Comparison of ENCODE assay signal across 26 cellular contexts in genomic region chr1:228683428-228683827, GRCh38.
"Had no signal": no experiment of that assay in that cellular context is flagged by ENCODE, and none has a peak within 500 bp of the region (broad histone marks: within the 10 kb centered on the region; RNA-seq: fewer than 3 reads in every experiment).

No MANE protein-coding gene starts in this region.

- H3K9me3 ChIP-seq: stomach, suprapubic skin, testis, thoracic aorta, thyroid gland, tibial artery, tibial nerve, transverse colon, upper lobe of left lung, upper lobe of right lung, uterus, vagina had no signal

- H3K36me3 ChIP-seq: stomach, suprapubic skin, thoracic aorta, thyroid gland, tibial artery, tibial nerve, transverse colon, upper lobe of left lung, upper lobe of right lung, uterus, vagina had no signal

- H3K4me1 ChIP-seq: stomach, suprapubic skin, tibial nerve, transverse colon, upper lobe of left lung, upper lobe of right lung, uterus had no signal

- H3K27me3 ChIP-seq: testis, thyroid gland, tibial artery, tibial nerve, upper lobe of left lung, upper lobe of right lung, uterus, vagina had no signal

- FAIRE-seq: urothelium cell line had no signal

- H3K27ac ChIP-seq: stomach, suprapubic skin, testis, thyroid gland, tibial artery, tibial nerve, transverse colon, upper lobe of left lung, upper lobe of right lung, vagina had no signal

- DNase-seq: stimulated activated CD4-positive, alpha-beta T cell treated with anti-CD3 and anti-CD28 coated beads, Interleukin-2, amount 100 ng/mL, for 48 hours; stimulated activated CD4-positive, alpha-beta T cell treated with anti-CD3 and anti-CD28 coated beads, Interleukin-4, amount 100 ng/mL, for 1 hour; stimulated activated CD4-positive, alpha-beta T cell treated with anti-CD3 and anti-CD28 coated beads, Interleukin-4, amount 100 ng/mL, for 24 hours; stimulated activated CD4-positive, alpha-beta T cell treated with anti-CD3 and anti-CD28 coated beads, Interleukin-4, amount 100 ng/mL, for 4 hours; stimulated activated CD8-positive, alpha-beta memory T cell treated with anti-CD3 and anti-CD28 coated beads, Interleukin-4, amount 100 ng/mL, for 48 hours; stimulated activated naive B cell treated with anti-CD40 and anti-IgM and Interleukin-4, amounts not matched to agents 10 μg/mL and 1 μg/mL and 100 μg/mL, for 72 hours; stimulated activated naive CD4-positive, alpha-beta T cell; stimulated activated naive CD4-positive, alpha-beta T cell treated with Interleukin-2 at 50 U/mL for 16 hours; stimulated activated naive CD8-positive, alpha-beta T cell treated with anti-CD3 and anti-CD28 coated beads, Interleukin-15, amount 100 ng/mL, for 72 hours; stimulated activated naive CD8-positive, alpha-beta T cell treated with anti-CD3 and anti-CD28 coated beads, Interleukin-15, Interleukin-2, amounts not matched to agents 100 U/mL and 50 U/mL, for 24 hours; stomach; substantia nigra; testis; thyroid gland; tibial artery; transverse colon; upper lobe of left lung; upper lobe of right lung; uterus had no signal

- H3K4me3 ChIP-seq: stomach, suprapubic skin, testis, thoracic aorta, thyroid gland, tibial artery, tibial nerve, transverse colon, upper lobe of left lung, upper lobe of right lung, uterus, vagina had no signal

- ATAC-seq: stimulated activated effector memory CD8-positive, alpha-beta T cell treated with anti-CD3 and anti-CD28 coated beads, Interleukin-12 subunit alpha, Interleukin-12 subunit beta, amount 100 ng/mL, for 72 hours; stimulated activated memory B cell treated with anti-CD40 and anti-IgM and Interleukin-4, amounts not matched to agents 10 μg/mL and 1 μg/mL and 100 μg/mL, for 72 hours; stimulated activated naive B cell treated with anti-CD40 and anti-IgM and Interleukin-4, amounts not matched to agents 10 μg/mL and 1 μg/mL and 100 μg/mL, for 72 hours; stimulated activated naive CD8-positive, alpha-beta T cell treated with anti-CD3 and anti-CD28 coated beads, Interleukin-15, amount 100 ng/mL, for 72 hours; stimulated activated naive CD8-positive, alpha-beta T cell treated with anti-CD3 and anti-CD28 coated beads, Interleukin-15, Interleukin-2, amounts not matched to agents 100 U/mL and 50 U/mL, for 24 hours; upper lobe of right lung had no signal
